In genomic region chr6:50087231-50087954, GRCh38 we compare ENCODE assay signal across 2 cellular contexts.
TF ChIP-seq lines count a peak whose summit lies in the region.

No MANE protein-coding gene starts in this region.

TF ChIP-seq in IMR-90, 13 proteins besides CTCF, POLR2A, EP300 and RAD21:
- TF ChIP-seq MXI1 (IDR thresholded peaks at IDR 0.05; ENCODE audit: borderline replicate concordance, low read depth, low read length) (no peak), RCOR1 (IDR thresholded peaks at IDR 0.05; ENCODE audit: insufficient replicate concordance, low read length) (no peak), NFE2L2 (IDR thresholded peaks at IDR 0.05; ENCODE audit: low read depth, low read length) (no peak), FOS (IDR thresholded peaks at IDR 0.05; ENCODE audit: low read depth, low read length) (no peak), MAZ (IDR thresholded peaks at IDR 0.05; ENCODE audit: borderline replicate concordance, low read depth, low read length) (no peak), CEBPB (IDR thresholded peaks at IDR 0.05; ENCODE audit: low read depth, low read length) (0 out of 2 replicates have a peak, but pooled peaks have one; percentile 4)

TF ChIP-seq in HepG2, 621 proteins besides CTCF, POLR2A, EP300 and RAD21:
- TF ChIP-seq ZBTB10 (CRISPR knock-in tag; IDR thresholded peaks at IDR 0.05; ENCODE audit: borderline replicate concordance) (no peak), STAG1 (CRISPR knock-in tag; IDR thresholded peaks at IDR 0.05) (peak; percentile 38), SMC3 (IDR thresholded peaks at IDR 0.05; ENCODE audit: low read length) (peak; percentile 12; the same call in 1 of the 2 replicates)
TF ChIP-seq in HepG2: peak in this region for 2.
